ENCODE assay signal across 1 cellular context in the genomic region with DNA sequence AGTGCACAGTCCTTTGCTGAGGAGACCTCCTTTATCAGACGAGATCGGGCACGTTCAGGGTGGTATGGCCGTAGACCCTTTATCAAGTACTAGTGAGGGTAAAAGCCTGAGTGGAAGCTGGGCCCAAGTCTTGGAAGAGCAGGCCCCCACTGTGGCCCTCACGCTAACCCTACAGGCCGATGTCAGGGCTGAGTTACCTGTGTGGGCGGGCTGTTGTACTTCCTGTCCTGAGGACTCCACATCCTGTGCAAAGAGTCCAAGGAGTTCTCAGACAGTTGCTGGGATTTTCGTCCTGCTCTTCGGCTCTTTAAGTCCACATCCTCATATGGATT.
TF ChIP-seq lines count a peak whose summit lies in the region.

No MANE protein-coding gene starts in this region.

TF ChIP-seq in GM23338, 12 proteins besides CTCF, POLR2A, EP300 and RAD21 (continued from another document):
- TF ChIP-seq ETS1 (IDR thresholded peaks at IDR 0.05) (no peak), ZNF331 (CRISPR knock-in tag; IDR thresholded peaks at IDR 0.05; ENCODE audit: low read depth) (no peak), POLR2AphosphoS5 (IDR thresholded peaks at IDR 0.05; ENCODE audit: low read depth) (no peak), EZH2phosphoT487 (IDR thresholded peaks at IDR 0.05; ENCODE audit: unreplicated experiment) (no peak)
- TF ChIP-seq, protein P1, sequence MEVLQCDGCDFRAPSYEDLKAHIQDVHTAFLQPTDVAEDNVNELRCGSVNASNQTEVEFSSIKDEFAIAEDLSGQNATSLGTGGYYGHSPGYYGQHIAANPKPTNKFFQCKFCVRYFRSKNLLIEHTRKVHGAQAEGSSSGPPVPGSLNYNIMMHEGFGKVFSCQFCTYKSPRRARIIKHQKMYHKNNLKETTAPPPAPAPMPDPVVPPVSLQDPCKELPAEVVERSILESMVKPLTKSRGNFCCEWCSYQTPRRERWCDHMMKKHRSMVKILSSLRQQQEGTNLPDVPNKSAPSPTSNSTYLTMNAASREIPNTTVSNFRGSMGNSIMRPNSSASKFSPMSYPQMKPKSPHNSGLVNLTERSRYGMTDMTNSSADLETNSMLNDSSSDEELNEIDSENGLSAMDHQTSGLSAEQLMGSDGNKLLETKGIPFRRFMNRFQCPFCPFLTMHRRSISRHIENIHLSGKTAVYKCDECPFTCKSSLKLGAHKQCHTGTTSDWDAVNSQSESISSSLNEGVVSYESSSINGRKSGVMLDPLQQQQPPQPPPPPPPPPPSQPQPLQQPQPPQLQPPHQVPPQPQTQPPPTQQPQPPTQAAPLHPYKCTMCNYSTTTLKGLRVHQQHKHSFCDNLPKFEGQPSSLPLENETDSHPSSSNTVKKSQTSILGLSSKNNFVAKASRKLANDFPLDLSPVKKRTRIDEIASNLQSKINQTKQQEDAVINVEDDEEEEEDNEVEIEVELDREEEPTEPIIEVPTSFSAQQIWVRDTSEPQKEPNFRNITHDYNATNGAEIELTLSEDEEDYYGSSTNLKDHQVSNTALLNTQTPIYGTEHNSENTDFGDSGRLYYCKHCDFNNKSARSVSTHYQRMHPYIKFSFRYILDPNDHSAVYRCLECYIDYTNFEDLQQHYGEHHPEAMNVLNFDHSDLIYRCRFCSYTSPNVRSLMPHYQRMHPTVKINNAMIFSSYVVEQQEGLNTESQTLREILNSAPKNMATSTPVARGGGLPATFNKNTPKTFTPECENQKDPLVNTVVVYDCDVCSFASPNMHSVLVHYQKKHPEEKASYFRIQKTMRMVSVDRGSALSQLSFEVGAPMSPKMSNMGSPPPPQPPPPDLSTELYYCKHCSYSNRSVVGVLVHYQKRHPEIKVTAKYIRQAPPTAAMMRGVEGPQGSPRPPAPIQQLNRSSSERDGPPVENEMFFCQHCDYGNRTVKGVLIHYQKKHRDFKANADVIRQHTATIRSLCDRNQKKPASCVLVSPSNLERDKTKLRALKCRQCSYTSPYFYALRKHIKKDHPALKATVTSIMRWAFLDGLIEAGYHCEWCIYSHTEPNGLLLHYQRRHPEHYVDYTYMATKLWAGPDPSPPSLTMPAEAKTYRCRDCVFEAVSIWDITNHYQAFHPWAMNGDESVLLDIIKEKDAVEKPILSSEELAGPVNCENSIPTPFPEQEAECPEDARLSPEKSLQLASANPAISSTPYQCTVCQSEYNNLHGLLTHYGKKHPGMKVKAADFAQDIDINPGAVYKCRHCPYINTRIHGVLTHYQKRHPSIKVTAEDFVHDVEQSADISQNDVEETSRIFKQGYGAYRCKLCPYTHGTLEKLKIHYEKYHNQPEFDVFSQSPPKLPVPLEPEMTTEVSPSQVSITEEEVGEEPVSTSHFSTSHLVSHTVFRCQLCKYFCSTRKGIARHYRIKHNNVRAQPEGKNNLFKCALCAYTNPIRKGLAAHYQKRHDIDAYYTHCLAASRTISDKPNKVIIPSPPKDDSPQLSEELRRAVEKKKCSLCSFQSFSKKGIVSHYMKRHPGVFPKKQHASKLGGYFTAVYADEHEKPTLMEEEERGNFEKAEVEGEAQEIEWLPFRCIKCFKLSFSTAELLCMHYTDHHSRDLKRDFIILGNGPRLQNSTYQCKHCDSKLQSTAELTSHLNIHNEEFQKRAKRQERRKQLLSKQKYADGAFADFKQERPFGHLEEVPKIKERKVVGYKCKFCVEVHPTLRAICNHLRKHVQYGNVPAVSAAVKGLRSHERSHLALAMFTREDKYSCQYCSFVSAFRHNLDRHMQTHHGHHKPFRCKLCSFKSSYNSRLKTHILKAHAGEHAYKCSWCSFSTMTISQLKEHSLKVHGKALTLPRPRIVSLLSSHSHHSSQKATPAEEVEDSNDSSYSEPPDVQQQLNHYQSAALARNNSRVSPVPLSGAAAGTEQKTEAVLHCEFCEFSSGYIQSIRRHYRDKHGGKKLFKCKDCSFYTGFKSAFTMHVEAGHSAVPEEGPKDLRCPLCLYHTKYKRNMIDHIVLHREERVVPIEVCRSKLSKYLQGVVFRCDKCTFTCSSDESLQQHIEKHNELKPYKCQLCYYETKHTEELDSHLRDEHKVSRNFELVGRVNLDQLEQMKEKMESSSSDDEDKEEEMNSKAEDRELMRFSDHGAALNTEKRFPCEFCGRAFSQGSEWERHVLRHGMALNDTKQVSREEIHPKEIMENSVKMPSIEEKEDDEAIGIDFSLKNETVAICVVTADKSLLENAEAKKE (CRISPR knock-in tag; IDR thresholded peaks at IDR 0.05): no peak
